In the genomic region with DNA sequence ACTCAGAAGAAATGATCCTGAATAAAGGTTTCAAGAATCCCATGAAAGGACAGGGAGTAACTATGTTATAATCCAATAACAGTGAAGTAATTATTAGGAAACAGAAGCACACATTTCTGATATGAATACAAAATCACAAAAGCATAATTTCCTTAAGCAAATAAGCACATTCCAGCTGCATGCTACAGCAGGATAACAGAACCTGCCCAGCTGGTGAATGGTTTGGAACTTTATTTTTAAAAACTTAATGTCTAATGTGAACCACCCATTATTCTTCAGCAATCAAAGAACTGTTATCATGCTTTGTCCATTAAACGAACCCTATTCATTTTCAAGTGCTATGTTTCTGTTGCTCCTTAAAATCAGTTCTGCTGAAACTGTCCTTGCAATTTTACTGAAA, we compare ENCODE assay signal across 23 cellular contexts.
"Had no signal": no experiment of that assay in that cellular context is flagged by ENCODE, and none has a peak within 500 bp of the region (broad histone marks: within the 10 kb centered on the region; RNA-seq: fewer than 3 reads in every experiment).

No MANE protein-coding gene starts in this region.

- H3K27ac Mint-ChIP-seq: activated CD4-positive, alpha-beta T cell treated with anti-CD3 and anti-CD28 coated beads, Interleukin-2, amount 10 ng/mL, durations not matched to agents 7 days and 5 days; activated CD8-positive, alpha-beta memory T cell treated with anti-CD3 and anti-CD28 coated beads, Interleukin-2, amount 10 ng/mL, durations not matched to agents 7 days and 5 days; activated CD8-positive, alpha-beta T cell treated with anti-CD3 and anti-CD28 coated beads for 36 hours; activated naive CD4-positive, alpha-beta T cell treated with anti-CD3 and anti-CD28 coated beads, Interleukin-2, amount 10 ng/mL, durations not matched to agents 7 days and 5 days; stimulated activated naive B cell treated with anti-CD40 and anti-IgM and Interleukin-4, amounts not matched to agents 10 μg/mL and 1 μg/mL and 100 μg/mL, for 72 hours; T-cell had no signal

- H3K4me3 ChIP-seq: left lung, lung, sigmoid colon, smooth muscle cell, testis, upper lobe of right lung had no signal

- DNase-seq: activated CD4-positive, alpha-beta T cell treated with anti-CD3 and anti-CD28 coated beads, Interleukin-2, amount 10 ng/mL, durations not matched to agents 7 days and 5 days; activated CD4-positive, CD25-positive, alpha-beta regulatory T cell treated with anti-CD3 and anti-CD28 coated beads, Interleukin-2, amount 50 U/mL, for 72 hours; activated CD8-positive, alpha-beta memory T cell treated with anti-CD3 and anti-CD28 coated beads, Interleukin-2, amount 10 ng/mL, durations not matched to agents 7 days and 5 days; activated CD8-positive, alpha-beta T cell treated with anti-CD3 and anti-CD28 coated beads for 36 hours; activated effector memory CD4-positive, alpha-beta T cell treated with anti-CD3 and anti-CD28 coated beads, Interleukin-2, amount 50 U/mL, for 16 hours; activated naive CD4-positive, alpha-beta T cell treated with anti-CD3 and anti-CD28 coated beads, Interleukin-2, amount 10 ng/mL, durations not matched to agents 7 days and 5 days; activated T-cell treated with anti-CD3 and anti-CD28 coated beads for 4 hours; aorta; brain microvascular endothelial cell; central memory CD4-positive, alpha-beta T cell; foreskin keratinocyte; left lung; naive thymus-derived CD8-positive, alpha-beta T cell; sigmoid colon; stimulated activated CD4-positive, alpha-beta T cell treated with anti-CD3 and anti-CD28 coated beads, Interleukin-15, amount 100 ng/mL, for 24 hours; stimulated activated naive B cell treated with anti-CD40 and anti-IgM and Interleukin-4, amounts not matched to agents 10 μg/mL and 1 μg/mL and 100 μg/mL, for 72 hours; T-cell; testis; upper lobe of right lung; WERI-Rb-1 had no signal

- H3K27ac ChIP-seq: brain microvascular endothelial cell, foreskin keratinocyte, parathyroid adenoma, sigmoid colon, testis, upper lobe of right lung, WERI-Rb-1 had no signal

- H3K4me2 ChIP-seq: smooth muscle cell had no signal

- H2AFZ ChIP-seq: parathyroid adenoma had no signal

- H3K9ac ChIP-seq: parathyroid adenoma had no signal

- H3K36me3 ChIP-seq: brain microvascular endothelial cell, left lung, sigmoid colon, upper lobe of right lung, WERI-Rb-1 had no signal

- ATAC-seq: activated CD8-positive, alpha-beta memory T cell treated with anti-CD3 and anti-CD28 coated beads, Interleukin-2, amount 10 ng/mL, durations not matched to agents 7 days and 5 days; activated CD8-positive, alpha-beta T cell treated with anti-CD3 and anti-CD28 coated beads for 36 hours; naive thymus-derived CD8-positive, alpha-beta T cell had no signal

- H3K27me3 ChIP-seq: brain microvascular endothelial cell, foreskin keratinocyte, left lung, sigmoid colon, testis, upper lobe of right lung had no signal

- H3K27me3 Mint-ChIP-seq: activated CD4-positive, alpha-beta T cell treated with anti-CD3 and anti-CD28 coated beads, Interleukin-2, amount 10 ng/mL, durations not matched to agents 7 days and 5 days; activated CD8-positive, alpha-beta memory T cell treated with anti-CD3 and anti-CD28 coated beads, Interleukin-2, amount 10 ng/mL, durations not matched to agents 7 days and 5 days; activated CD8-positive, alpha-beta T cell treated with anti-CD3 and anti-CD28 coated beads for 36 hours; activated naive CD4-positive, alpha-beta T cell treated with anti-CD3 and anti-CD28 coated beads, Interleukin-2, amount 10 ng/mL, durations not matched to agents 7 days and 5 days; naive thymus-derived CD8-positive, alpha-beta T cell; stimulated activated naive B cell treated with anti-CD40 and anti-IgM and Interleukin-4, amounts not matched to agents 10 μg/mL and 1 μg/mL and 100 μg/mL, for 72 hours; T-cell had no signal

- H3K9me3 Mint-ChIP-seq: activated CD8-positive, alpha-beta T cell treated with anti-CD3 and anti-CD28 coated beads for 36 hours; naive thymus-derived CD8-positive, alpha-beta T cell; T-cell had no signal

- H3K36me3 Mint-ChIP-seq: naive thymus-derived CD8-positive, alpha-beta T cell; T-cell had no signal

- H3K4me3 Mint-ChIP-seq: activated CD4-positive, alpha-beta T cell treated with anti-CD3 and anti-CD28 coated beads, Interleukin-2, amount 10 ng/mL, durations not matched to agents 7 days and 5 days; activated CD8-positive, alpha-beta memory T cell treated with anti-CD3 and anti-CD28 coated beads, Interleukin-2, amount 10 ng/mL, durations not matched to agents 7 days and 5 days; activated CD8-positive, alpha-beta T cell treated with anti-CD3 and anti-CD28 coated beads for 36 hours; activated naive CD4-positive, alpha-beta T cell treated with anti-CD3 and anti-CD28 coated beads, Interleukin-2, amount 10 ng/mL, durations not matched to agents 7 days and 5 days; stimulated activated naive B cell treated with anti-CD40 and anti-IgM and Interleukin-4, amounts not matched to agents 10 μg/mL and 1 μg/mL and 100 μg/mL, for 72 hours; T-cell had no signal

- H3K9me3 ChIP-seq: left lung, sigmoid colon, testis, upper lobe of right lung had no signal
